ENCODE assay signal across 8 cellular contexts in the genomic region with DNA sequence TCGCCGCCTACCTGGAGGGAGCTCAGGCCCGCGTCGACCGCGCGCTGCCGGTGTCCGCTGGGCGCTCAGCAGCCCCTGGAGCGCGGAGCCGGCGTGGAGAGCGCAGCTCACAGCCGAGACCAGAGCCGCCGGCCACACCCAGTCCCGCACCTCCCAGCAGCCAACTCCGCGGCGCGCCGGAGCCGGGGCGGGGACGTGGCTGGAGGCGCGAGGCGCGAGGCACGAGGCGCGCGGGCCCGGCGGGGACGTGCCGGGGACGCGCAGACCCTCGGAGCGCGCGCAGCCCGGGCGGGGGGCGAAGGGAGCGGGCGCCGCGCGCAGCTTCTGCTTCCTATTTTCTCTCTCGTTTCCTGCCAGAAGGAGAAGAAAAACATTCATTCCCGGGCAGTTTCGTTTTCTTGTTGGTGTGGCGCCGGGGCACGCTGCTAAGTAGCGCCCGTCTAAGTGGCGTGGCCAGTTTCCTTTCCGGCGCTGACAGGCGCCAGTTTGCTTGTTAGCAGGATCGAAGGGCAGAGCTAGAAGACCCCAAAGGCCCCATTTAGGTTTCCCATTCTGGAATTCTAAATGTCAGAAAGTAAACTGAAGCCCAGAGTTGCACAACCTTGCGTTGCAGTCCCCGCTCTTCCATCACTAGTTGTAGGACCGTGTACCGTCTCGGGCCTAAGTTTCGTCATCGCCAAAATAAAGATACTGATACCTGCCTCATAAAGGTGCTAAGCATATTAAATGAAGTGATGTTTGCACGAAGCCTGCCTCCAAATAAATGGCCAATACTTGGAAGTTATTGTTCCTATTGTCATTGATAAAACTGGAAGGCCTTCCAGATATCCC. TPM values are rescaled to one million over a fixed set of nuclear protein-coding genes. Genes with fewer than 3 reads are reported as not detected.
DNase-seq lines count a peak whose midpoint lies in the region; ATAC-seq and TF ChIP-seq lines count a peak whose summit lies in the region.

A gene (minus strand): TSS at position 136 of the 831 bp plus-strand sequence. CDS start 25,270 bp downstream, outside the sequence.

- 3% methylated on average over 75 of the region's 75 CpGs for WGBS in ectodermal cell, 2 experiments
- WGBS in lower leg skin, 2 donors = 0 to 1% methylated on average over 29 to 50 of the region's 75 CpGs

- peak within 1 kb of the TSS; percentile 75 for H3K27ac ChIP-seq in C4-2B
- peak within 1 kb of the TSS; percentile 51 for H3K27ac ChIP-seq in ectodermal cell (ENCODE audit: insufficient read depth, low read depth, low read length, poor library complexity, severe bottlenecking)

- peak within 1 kb of the TSS; percentile 68 for H3K4me3 ChIP-seq in ectodermal cell (ENCODE audit: insufficient read depth, low read depth, low read length)
- peak within 1 kb of the TSS; percentile 69 for H3K4me3 ChIP-seq in lower leg skin (ENCODE audit: low read depth, poor library complexity, severe bottlenecking)

- peaks cover 17% of the 10 kb centered on the region for H3K4me1 ChIP-seq in ectodermal cell (ENCODE audit: control insufficient read depth, insufficient read depth, low read length)

- ATAC-seq in HG03378 (IDR thresholded peaks at IDR 0.05; ENCODE audit: unreplicated experiment) = peak; percentile 59

- DNase-seq in GM19238 (ENCODE audit: insufficient read length, low spot score) = peak; percentile 41
- DNase-seq in NCI-H460 (ENCODE audit: extremely low read depth, low read depth) = peak; percentile 62
- peak; percentile 11 to 20 for DNase-seq in activated CD4-positive, alpha-beta T cell treated with anti-CD3 and anti-CD28 coated beads for 4 hours
- peak; percentile 70 to 94 for DNase-seq in lower leg skin (ENCODE audit: low spot score in 2 of 2)
- peak; percentile 18 to 38 for DNase-seq in stimulated activated CD4-positive, alpha-beta T cell treated with anti-CD3 and anti-CD28 coated beads, Interleukin-4, amount 100 ng/mL, for 48 hours (ENCODE audit: low read depth in 2 of 2)

- TF ChIP-seq POLR2A in lower leg skin (IDR thresholded peaks at IDR 0.05) = no peak

- no peak for TF ChIP-seq CTCF in C4-2B (conservative IDR thresholded peaks at IDR 0.05)
- no peak for TF ChIP-seq CTCF in lower leg skin (IDR thresholded peaks at IDR 0.05)

- peaks cover 14% of the 10 kb centered on the region for H3K27me3 ChIP-seq in ectodermal cell (ENCODE audit: control insufficient read depth, insufficient read depth, low read length, poor library complexity, severe bottlenecking)

- intact Hi-C loops in lower leg skin (cut with DNase I; ENCODE audit: low total_unique reads) = no loop called here

- H3K36me3 ChIP-seq in ectodermal cell (ENCODE audit: control insufficient read depth, insufficient read depth, low read length) = no peaks in the 10 kb centered on the region

- H3K9me3 ChIP-seq in ectodermal cell (ENCODE audit: control insufficient read depth, low read length) = no peaks in the 10 kb centered on the region

RNA-seq across cellular contexts. Expression of the gene that starts here (rescaled TPM):
- total RNA-seq in NCI-H460 (2014; rRNA removed; shearing (Covaris generic)) = 20.5 and 21.6 TPM in 2 replicates
- 9.7 and 17.1 TPM in 2 replicates for polyA plus RNA-seq in NCI-H460 (2014; cell fraction: nucleus; rRNA removed)
- 35.1 TPM for polyA plus RNA-seq in ectodermal cell (2013, experiment 1 of 4)
- 37.8 TPM for polyA plus RNA-seq in ectodermal cell (2013, experiment 2 of 4)
- 27.8 TPM for polyA plus RNA-seq in ectodermal cell (2013, experiment 3 of 4)
- polyA plus RNA-seq in ectodermal cell (2013, experiment 4 of 4) = 29.3 TPM
- 10 to 100 TPM; 63.9 to 91.8 (median 85.8) TPM for total RNA-seq in lower leg skin

Comparison
In these comparisons a context has a peak if more than half of its experiments do, and no peak if none do; other contexts are left out.
1. Peak in every context shown above with its lines: DNase-seq, ATAC-seq, H3K4me3 ChIP-seq and H3K27ac ChIP-seq.
2. DNase-seq: peak in every context shown above with its lines; median percentile 82 in lower leg skin; 62 in NCI-H460; 41 in GM19238; 28 in stimulated activated CD4-positive, alpha-beta T cell treated with anti-CD3 and anti-CD28 coated beads, Interleukin-4, amount 100 ng/mL, for 48 hours; 16 in activated CD4-positive, alpha-beta T cell treated with anti-CD3 and anti-CD28 coated beads for 4 hours.